1 cellular context compared by ENCODE assay signal in the genomic region with DNA sequence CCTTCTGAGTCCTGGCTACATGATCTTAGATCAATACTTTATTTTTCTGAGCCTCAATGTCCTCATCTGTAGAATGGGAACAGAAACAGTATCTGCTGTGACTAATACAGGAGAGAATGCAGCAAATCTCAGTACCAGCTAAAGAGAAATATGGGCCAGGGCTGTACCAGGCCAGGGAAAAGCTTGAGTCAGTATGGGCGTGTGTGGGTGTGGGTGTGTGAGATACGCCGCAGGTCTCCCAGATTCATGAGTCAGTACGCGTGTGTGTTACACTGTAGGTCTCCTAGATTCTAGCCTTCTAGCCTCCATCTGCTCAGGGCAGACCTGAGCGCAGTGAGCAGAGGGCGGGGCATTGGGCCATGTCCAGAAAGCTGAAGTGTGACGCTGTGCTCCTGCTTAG.
TF ChIP-seq lines count a peak whose summit lies in the region.

No MANE protein-coding gene starts in this region.

TF ChIP-seq in HepG2, 621 proteins besides CTCF, POLR2A, EP300 and RAD21:
- peak; percentile 76 for TF ChIP-seq ZNF629 (CRISPR knock-in tag; conservative IDR thresholded peaks at IDR 0.05)
- TF ChIP-seq BCL6 (CRISPR knock-in tag; IDR thresholded peaks at IDR 0.05): no peak
- TF ChIP-seq SNAPC4 (CRISPR knock-in tag; IDR thresholded peaks at IDR 0.05): no peak
- no peak for TF ChIP-seq HMG20B (CRISPR knock-in tag; conservative IDR thresholded peaks at IDR 0.05)
TF ChIP-seq in HepG2: peak in this region for 1.
